ENCODE assay signal across 10 cellular contexts in the genomic region with DNA sequence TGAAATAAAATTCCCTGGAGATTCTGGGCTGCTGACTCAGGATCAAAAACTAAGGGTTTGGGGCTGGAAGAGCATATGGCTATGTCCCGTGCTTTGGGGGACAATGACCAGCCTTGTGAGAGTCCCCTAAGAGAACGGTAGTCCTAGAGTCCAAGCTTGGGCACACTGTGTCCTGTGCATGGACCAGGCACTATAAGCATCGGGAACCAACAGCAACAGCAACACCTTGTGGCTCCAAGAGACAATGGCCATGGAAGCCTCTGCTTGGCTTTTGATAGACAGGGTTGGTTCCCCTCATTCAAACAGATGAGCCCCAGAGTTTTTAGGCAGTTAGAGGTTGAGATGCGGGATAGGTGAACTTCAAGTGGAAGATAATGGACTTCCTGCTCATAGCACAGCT.
DNase-seq lines count a peak whose midpoint lies in the region; ATAC-seq, FAIRE-seq and TF ChIP-seq lines count a peak whose summit lies in the region.
"Had no signal": no experiment of that assay in that cellular context is flagged by ENCODE, and none has a peak within 500 bp of the region (broad histone marks: within the 10 kb centered on the region; RNA-seq: fewer than 3 reads in every experiment).

No MANE protein-coding gene starts in this region.

- no peak for FAIRE-seq in GM12892 (lab: Jason Lieb, UNC)

- H3K36me3 Mint-ChIP-seq in activated T-cell treated with anti-CD3 and anti-CD28 coated beads, Interleukin-2, amount 50 U/mL, for 4 hours (ENCODE audit: insufficient read depth), result no peaks in the 10 kb centered on the region
- H3K36me3 Mint-ChIP-seq: stimulated activated naive B cell treated with anti-CD40 and anti-IgM and Interleukin-4, amounts not matched to agents 10 μg/mL and 1 μg/mL and 100 μg/mL, for 72 hours had no signal

- no peaks in the 10 kb centered on the region for H3K9me3 Mint-ChIP-seq in activated T-cell treated with anti-CD3 and anti-CD28 coated beads, Interleukin-2, amount 50 U/mL, for 4 hours
- H3K9me3 Mint-ChIP-seq: activated CD4-positive, alpha-beta memory T cell treated with anti-CD3 and anti-CD28 coated beads, Interleukin-2, amount 10 ng/mL, durations not matched to agents 7 days and 5 days had no signal

- TF ChIP-seq POLR2A in GM12892 (IDR thresholded peaks at IDR 0.05; ENCODE audit: low read depth, low read length), result no peak

- CTCF ChIA-PET in Panc1 (lab: Charles Lee), result no interaction called here

- no peak for DNase-seq in DND-41
- DNase-seq in Panc1 (ENCODE audit: low read depth, low spot score), result no peak
- DNase-seq in left colon, result no peak
- DNase-seq in GM12892 (ENCODE audit: insufficient read length), result no peak
- DNase-seq in activated naive CD4-positive, alpha-beta T cell treated with anti-CD3 and anti-CD28 coated beads, Interleukin-2, amount 50 U/mL, for 16 hours, result no peak
- DNase-seq in activated T-cell treated with anti-CD3 and anti-CD28 coated beads, Interleukin-2, amount 50 U/mL, for 4 hours, result no peak
- DNase-seq: activated CD4-positive, alpha-beta memory T cell treated with anti-CD3 and anti-CD28 coated beads, Interleukin-2, amount 10 ng/mL, durations not matched to agents 7 days and 5 days; stimulated activated naive B cell treated with anti-CD40 and anti-IgM and Interleukin-4, amounts not matched to agents 10 μg/mL and 1 μg/mL and 100 μg/mL, for 72 hours had no signal

- no peak overlapping the region for H3K27ac ChIP-seq in DND-41 (ENCODE audit: low read length)
- H3K27ac ChIP-seq in Panc1 (ENCODE audit: low read length), result no peak overlapping the region

- H3K36me3 ChIP-seq in DND-41 (ENCODE audit: insufficient read depth, low read length) (no peaks in the 10 kb centered on the region), Panc1 (ENCODE audit: control insufficient read depth, insufficient read depth, low read length) (no peaks in the 10 kb centered on the region)

- H3K9me3 ChIP-seq in DND-41 (ENCODE audit: insufficient read depth, low read length, severe bottlenecking) (no peaks in the 10 kb centered on the region), Panc1 (ENCODE audit: control insufficient read depth, insufficient read depth, low read depth, low read length) (no peaks in the 10 kb centered on the region)

- H3K4me3 ChIP-seq in DND-41 (ENCODE audit: low read depth in 1 of 2, low read length in 2 of 2) (no peak overlapping the region), Panc1 (ENCODE audit: low read depth in 2 of 2, low read length in 2 of 2) (no peak overlapping the region)

- no peak overlapping the region for H3K9ac ChIP-seq in DND-41 (ENCODE audit: low read depth, low read length)

- in situ Hi-C loops in Panc1 (cut with HindIII; ENCODE audit: low pct_unique_long_range_greater_than_20kb, low sequenced_read_pairs), result no loop called here

- no peaks in the 10 kb centered on the region for H4K20me1 ChIP-seq in DND-41 (ENCODE audit: insufficient read depth, low read length)

- no peaks in the 10 kb centered on the region for H3K4me1 Mint-ChIP-seq in activated T-cell treated with anti-CD3 and anti-CD28 coated beads, Interleukin-2, amount 50 U/mL, for 4 hours (ENCODE audit: low read depth)
- H3K4me1 Mint-ChIP-seq: activated CD4-positive, alpha-beta memory T cell treated with anti-CD3 and anti-CD28 coated beads, Interleukin-2, amount 10 ng/mL, durations not matched to agents 7 days and 5 days; stimulated activated naive B cell treated with anti-CD40 and anti-IgM and Interleukin-4, amounts not matched to agents 10 μg/mL and 1 μg/mL and 100 μg/mL, for 72 hours had no signal

- BruUV-seq in Panc1 (replicated peaks; lab: Mats Ljungman, UMichigan), result no TSS peak

- H3K4me2 ChIP-seq in DND-41 (ENCODE audit: insufficient read depth, low read length), result no peak overlapping the region

- no peak for ATAC-seq in DND-41 (ENCODE audit: insufficient read depth, low read depth)
- peak; percentile 48 for ATAC-seq in HG02798 (IDR thresholded peaks at IDR 0.05; ENCODE audit: poor library complexity, unreplicated experiment)
- no peak for ATAC-seq in Panc1
- peak; percentile 77 for ATAC-seq in left colon
- no peak for ATAC-seq in GM18861 (IDR thresholded peaks at IDR 0.05; ENCODE audit: unreplicated experiment)
- ATAC-seq in activated T-cell treated with anti-CD3 and anti-CD28 coated beads, Interleukin-2, amount 50 U/mL, for 4 hours, result no peak
- ATAC-seq: stimulated activated naive B cell treated with anti-CD40 and anti-IgM and Interleukin-4, amounts not matched to agents 10 μg/mL and 1 μg/mL and 100 μg/mL, for 72 hours had no signal

- no peak overlapping the region for H3K4me3 Mint-ChIP-seq in activated T-cell treated with anti-CD3 and anti-CD28 coated beads, Interleukin-2, amount 50 U/mL, for 4 hours
- H3K4me3 Mint-ChIP-seq: activated CD4-positive, alpha-beta memory T cell treated with anti-CD3 and anti-CD28 coated beads, Interleukin-2, amount 10 ng/mL, durations not matched to agents 7 days and 5 days; stimulated activated naive B cell treated with anti-CD40 and anti-IgM and Interleukin-4, amounts not matched to agents 10 μg/mL and 1 μg/mL and 100 μg/mL, for 72 hours had no signal

- POLR2A ChIA-PET in Panc1 (lab: Charles Lee), result no interaction called here

- TF ChIP-seq CTCF in DND-41 (IDR thresholded peaks at IDR 0.05; ENCODE audit: borderline replicate concordance, extremely low read depth, low read length, poor library complexity, severe bottlenecking) (peak; percentile 38), Panc1 (IDR thresholded peaks at IDR 0.05) (peak; percentile 15; the same call in 1 of the 2 replicates)

- peaks cover 4% of the 10 kb centered on the region for H3K27me3 ChIP-seq in DND-41 (ENCODE audit: insufficient read depth, low read length, poor library complexity)
- no peaks in the 10 kb centered on the region for H3K27me3 ChIP-seq in Panc1 (ENCODE audit: control insufficient read depth, insufficient read depth, low read length)

- peaks cover 2% of the 10 kb centered on the region for H3K27me3 Mint-ChIP-seq in activated T-cell treated with anti-CD3 and anti-CD28 coated beads, Interleukin-2, amount 50 U/mL, for 4 hours (ENCODE audit: low read depth)

- no peaks in the 10 kb centered on the region for H3K4me1 ChIP-seq in DND-41 (ENCODE audit: insufficient read depth, low read length)
- H3K4me1 ChIP-seq in Panc1 (ENCODE audit: control insufficient read depth, insufficient read depth, low read length), result no peaks in the 10 kb centered on the region

- H3K79me2 ChIP-seq in DND-41 (ENCODE audit: insufficient read depth, low read length), result no peaks in the 10 kb centered on the region

- intact Hi-C loops in Panc1 (cut with micrococcal nuclease; ENCODE audit: unreplicated experiment) (no loop called here), left colon (cut with DNase I, micrococcal nuclease) (no loop called here)

- no peak overlapping the region for H2AFZ ChIP-seq in DND-41 (ENCODE audit: low read depth, low read length)

Comparison
In these comparisons a context has a peak if more than half of its experiments do, and no peak if none do; other contexts are left out.
1. ATAC-seq: peak in HG02798 (single experiment) and left colon (single experiment); none in DND-41 (single experiment), Panc1 (single experiment), GM18861 (single experiment) and activated T-cell treated with anti-CD3 and anti-CD28 coated beads, Interleukin-2, amount 50 U/mL, for 4 hours (0 of 2).